Comparison of ENCODE assay signal across 8 cellular contexts in the genomic region with DNA sequence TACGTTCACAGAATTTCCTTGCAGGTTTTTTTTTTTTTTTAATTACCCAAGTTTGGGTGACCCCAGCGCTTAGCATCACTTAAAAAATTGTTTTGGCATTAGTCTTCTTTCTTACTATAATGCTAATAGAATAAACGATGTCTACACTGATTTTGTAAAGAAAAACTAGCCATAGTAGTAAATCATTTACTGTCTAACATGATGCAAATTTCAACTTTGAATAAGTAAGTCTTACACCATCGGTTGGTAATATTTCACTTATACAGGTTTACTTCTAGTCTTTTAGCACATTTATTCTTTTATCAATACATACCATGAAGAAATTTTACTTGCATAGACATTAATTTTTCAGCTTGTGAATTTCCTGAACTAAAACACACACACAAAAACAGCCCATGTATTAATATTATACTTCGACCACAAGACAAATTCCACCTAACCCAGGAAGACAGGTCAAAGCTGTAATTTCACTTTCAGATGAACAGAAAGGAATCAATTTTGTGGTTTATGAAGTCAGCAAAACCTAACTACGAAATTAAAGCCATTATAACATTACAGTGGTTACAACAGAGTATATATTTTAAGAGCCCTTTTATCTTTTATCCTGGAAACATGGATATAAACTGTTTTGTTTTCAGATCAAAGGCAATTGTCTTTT. TPM values are rescaled to one million over a fixed set of nuclear protein-coding genes. Genes with fewer than 3 reads are reported as not detected.
A peak's percentile ranks its signal among the peaks of the same experiment; 100 is the strongest.
DNase-seq lines count a peak whose midpoint lies in the region; ATAC-seq, FAIRE-seq and TF ChIP-seq lines count a peak whose summit lies in the region.

No MANE protein-coding gene starts in this region.

- peak overlapping the region in 1 of 2 donors; percentile 83 for H3K9ac ChIP-seq in kidney (ENCODE audit: low read length in 2 of 2)

- H3K4me3 ChIP-seq in GM06990 (replicated peaks; ENCODE audit: low read depth, low read length) (no peak overlapping the region; the same call in 1 of the 2 replicates), Panc1 (ENCODE audit: low read depth in 2 of 2, low read length in 2 of 2) (peak overlapping the region; percentile 92 to 100; a peak in 3 of 4 replicates), kidney (ENCODE audit: low read length in 2 of 2) (peak overlapping the region; percentile 9 to 91), body of pancreas (no peak overlapping the region)

- POLR2A ChIA-PET in Panc1 (lab: Charles Lee): no interaction called here

- H3K27me3 ChIP-seq in GM06990 (replicated peaks; ENCODE audit: control insufficient read depth, insufficient read depth, low read length): no peaks in the 10 kb centered on the region
- H3K27me3 ChIP-seq in Panc1 (ENCODE audit: control insufficient read depth, insufficient read depth, low read length): no peaks in the 10 kb centered on the region
- H3K27me3 ChIP-seq in body of pancreas: no peaks in the 10 kb centered on the region

- H3K36me3 ChIP-seq in GM06990 (ENCODE audit: control insufficient read depth, insufficient read depth, low read length) (no peaks in the 10 kb centered on the region), Panc1 (ENCODE audit: control insufficient read depth, insufficient read depth, low read length) (peaks cover 5% of the 10 kb centered on the region; the same call in 1 of the 2 replicates), kidney (ENCODE audit: control insufficient read depth in 1 of 2, insufficient read depth in 2 of 2, low read length in 2 of 2) (no peaks in the 10 kb centered on the region), body of pancreas (replicated peaks in 1 of 2; ENCODE audit: insufficient read depth in 1 of 2, low read depth in 2 of 2) (no peaks in the 10 kb centered on the region)

- FAIRE-seq in kidney (lab: Jason Lieb, UNC): no peak

- H3K9me3 ChIP-seq in Panc1 (ENCODE audit: control insufficient read depth, insufficient read depth, low read depth, low read length): no peaks in the 10 kb centered on the region
- no peaks in the 10 kb centered on the region for H3K9me3 ChIP-seq in kidney (ENCODE audit: control insufficient read depth in 1 of 2, low read length in 2 of 2)
- no peaks in the 10 kb centered on the region for H3K9me3 ChIP-seq in body of pancreas

- H3K27ac ChIP-seq in Panc1 (ENCODE audit: low read length) (peak overlapping the region; percentile 95), kidney (ENCODE audit: low read depth in 2 of 2, low read length in 2 of 2) (no peak overlapping the region), body of pancreas (no peak overlapping the region)

- TF ChIP-seq POLR2A in body of pancreas (IDR thresholded peaks at IDR 0.05): no peak

- DNase-seq in GM06990 (ENCODE audit: extremely low read depth, insufficient read length) (peak; percentile 57), Panc1 (ENCODE audit: low read depth, low spot score) (no peak), kidney (no peak), SKM-1 (lab: John Stamatoyannopoulos, UW; ENCODE audit: unreplicated experiment) (no peak), dedifferentiated amniotic fluid mesenchymal stem cell (ENCODE audit: extremely low spot score) (no peak), body of pancreas (no peak), head of caudate nucleus (no peak)

- TF ChIP-seq CTCF in GM06990 (IDR thresholded peaks at IDR 0.05; ENCODE audit: insufficient read depth, low read length, poor library complexity, severe bottlenecking) (no peak), Panc1 (IDR thresholded peaks at IDR 0.05) (no peak), kidney (IDR thresholded peaks at IDR 0.05; ENCODE audit: borderline replicate concordance, extremely low read depth, insufficient read depth) (no peak), body of pancreas (IDR thresholded peaks at IDR 0.05) (no peak)

- 30 to 34% methylated on average over 6 of the region's 6 CpGs for WGBS in body of pancreas, 2 donors

- CTCF ChIA-PET in Panc1 (lab: Charles Lee): no interaction called here

- intact Hi-C loops in Panc1 (cut with micrococcal nuclease; ENCODE audit: unreplicated experiment) (no loop called here), kidney (cut with DNase I) (no loop called here), body of pancreas (cut with DNase I) (no loop called here), head of caudate nucleus (cut with DNase I) (no loop called here)

- BruUV-seq in Panc1 (replicated peaks; lab: Mats Ljungman, UMichigan): no TSS peak

- ATAC-seq in GM21825 (IDR thresholded peaks at IDR 0.05; ENCODE audit: unreplicated experiment) (peak; percentile 28), Panc1 (no peak), body of pancreas (no peak)

- peaks cover 43% of the 10 kb centered on the region for H3K4me1 ChIP-seq in Panc1 (ENCODE audit: control insufficient read depth, insufficient read depth, low read length)
- peaks cover 4 to 20% of the 10 kb centered on the region in 2 donors for H3K4me1 ChIP-seq in kidney (ENCODE audit: control insufficient read depth in 1 of 2, insufficient read depth in 1 of 2, low read depth in 1 of 2, low read length in 2 of 2)
- peaks cover 42% of the 10 kb centered on the region for H3K4me1 ChIP-seq in body of pancreas

- in situ Hi-C loops in Panc1 (cut with HindIII; ENCODE audit: low pct_unique_long_range_greater_than_20kb, low sequenced_read_pairs): no loop called here

RNA-seq across cellular contexts. Expression of gene YES1, which starts 1.9 kb away (rescaled TPM):
- total RNA-seq in Panc1 (2021; ENCODE audit: unreplicated experiment) (91.6 TPM), kidney (48.5 TPM), body of pancreas (10 to 100 TPM; 50.4 to 51.4 TPM)
- polyA plus RNA-seq in Panc1 (2012; ENCODE audit: insufficient read length): 37.8 TPM
- polyA plus RNA-seq in kidney (ENCODE audit: insufficient read depth, low read depth, low replicate concordance): 12.6 TPM

Comparison
In these comparisons a context has a peak if more than half of its experiments do, and no peak if none do; other contexts are left out.
1. H3K4me3 ChIP-seq: peak in Panc1 (2 of 2) and kidney (2 of 2); none in GM06990 (single experiment) and body of pancreas (0 of 2).